Comparison of ENCODE assay signal across 1 cellular context in the genomic region with DNA sequence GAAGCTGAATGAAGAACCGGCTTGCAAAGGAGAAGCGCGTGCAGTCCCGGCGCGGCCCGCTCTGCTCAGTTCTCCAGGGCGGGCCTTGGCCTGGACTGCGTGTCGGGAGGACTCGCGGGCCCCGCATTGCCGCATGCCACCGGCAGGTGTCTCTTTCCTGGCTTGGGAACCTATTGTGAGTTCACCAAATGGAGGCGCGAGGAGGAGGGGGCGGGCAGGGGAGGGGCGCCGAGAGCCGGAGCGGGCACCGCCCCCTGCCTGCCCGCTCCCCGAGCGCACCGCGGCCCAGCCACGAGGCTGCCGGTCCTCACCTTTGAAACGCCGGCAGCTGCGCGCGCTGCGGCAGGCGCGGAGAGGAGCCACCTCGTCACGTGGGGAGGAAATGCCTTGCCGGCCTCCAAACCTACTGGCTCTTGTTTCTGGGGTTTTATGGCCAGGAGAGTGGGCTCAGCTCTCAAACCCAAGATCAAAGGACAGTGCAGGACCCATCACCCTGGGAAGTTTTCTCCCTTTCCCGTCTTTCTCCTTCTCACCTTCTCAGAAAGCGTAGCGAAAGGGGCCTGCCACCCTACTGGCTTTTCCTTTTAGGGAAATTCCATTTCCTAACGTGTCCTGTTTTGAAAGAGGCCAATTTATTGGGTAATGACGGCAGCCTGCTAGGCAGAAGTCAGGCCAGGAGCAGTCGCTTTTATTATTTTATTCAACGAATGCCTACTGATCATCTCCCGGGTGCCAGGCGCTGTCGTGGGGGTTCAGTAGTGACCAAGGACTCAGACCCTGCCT.
A peak's percentile ranks its signal among the peaks of the same experiment; 100 is the strongest.
TF ChIP-seq lines count a peak whose summit lies in the region.

No MANE protein-coding gene starts in this region.

TF ChIP-seq in H1, 55 proteins besides CTCF, POLR2A, EP300 and RAD21:
- peak; percentile 33; the same call in 1 of the 2 replicates for TF ChIP-seq PHF8 (conservative IDR thresholded peaks at IDR 0.05; ENCODE audit: low read depth, low read length)
- TF ChIP-seq, protein P1, sequence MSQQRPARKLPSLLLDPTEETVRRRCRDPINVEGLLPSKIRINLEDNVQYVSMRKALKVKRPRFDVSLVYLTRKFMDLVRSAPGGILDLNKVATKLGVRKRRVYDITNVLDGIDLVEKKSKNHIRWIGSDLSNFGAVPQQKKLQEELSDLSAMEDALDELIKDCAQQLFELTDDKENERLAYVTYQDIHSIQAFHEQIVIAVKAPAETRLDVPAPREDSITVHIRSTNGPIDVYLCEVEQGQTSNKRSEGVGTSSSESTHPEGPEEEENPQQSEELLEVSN (IDR thresholded peaks at IDR 0.05) = peak; percentile 90
- 0 out of 2 replicates have a peak, but pooled peaks have one; percentile 44 for TF ChIP-seq YY1 (IDR thresholded peaks at IDR 0.05; ENCODE audit: low read depth, low read length)
- no peak for TF ChIP-seq JUN (IDR thresholded peaks at IDR 0.05; ENCODE audit: low read depth, low read length)
- TF ChIP-seq USF2 (IDR thresholded peaks at IDR 0.05; ENCODE audit: low read length) = peak; percentile 84
- no peak for TF ChIP-seq SP2 (IDR thresholded peaks at IDR 0.05; ENCODE audit: low read length)
- TF ChIP-seq KDM4A (IDR thresholded peaks at IDR 0.05; ENCODE audit: low read depth, low read length, severe bottlenecking) = peak; percentile 44
- peak; percentile 17; the same call in 1 of the 2 replicates for TF ChIP-seq TBP (IDR thresholded peaks at IDR 0.05; ENCODE audit: low read depth, low read length)
- TF ChIP-seq, protein P2, sequence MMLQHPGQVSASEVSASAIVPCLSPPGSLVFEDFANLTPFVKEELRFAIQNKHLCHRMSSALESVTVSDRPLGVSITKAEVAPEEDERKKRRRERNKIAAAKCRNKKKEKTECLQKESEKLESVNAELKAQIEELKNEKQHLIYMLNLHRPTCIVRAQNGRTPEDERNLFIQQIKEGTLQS (IDR thresholded peaks at IDR 0.05; ENCODE audit: insufficient read depth, low read depth, low read length) = peak; percentile 44
- peak; percentile 95 for TF ChIP-seq MAX (IDR thresholded peaks at IDR 0.05)
- peak; percentile 55; the same call in 1 of the 2 replicates for TF ChIP-seq TAF1 (IDR thresholded peaks at IDR 0.05; ENCODE audit: low read depth, low read length)
- TF ChIP-seq MAFK (IDR thresholded peaks at IDR 0.05; ENCODE audit: low read depth, low read length) = no peak
TF ChIP-seq in H1: peak in this region for 9.
